Comparison of ENCODE assay signal across 1 cellular context in the genomic region with DNA sequence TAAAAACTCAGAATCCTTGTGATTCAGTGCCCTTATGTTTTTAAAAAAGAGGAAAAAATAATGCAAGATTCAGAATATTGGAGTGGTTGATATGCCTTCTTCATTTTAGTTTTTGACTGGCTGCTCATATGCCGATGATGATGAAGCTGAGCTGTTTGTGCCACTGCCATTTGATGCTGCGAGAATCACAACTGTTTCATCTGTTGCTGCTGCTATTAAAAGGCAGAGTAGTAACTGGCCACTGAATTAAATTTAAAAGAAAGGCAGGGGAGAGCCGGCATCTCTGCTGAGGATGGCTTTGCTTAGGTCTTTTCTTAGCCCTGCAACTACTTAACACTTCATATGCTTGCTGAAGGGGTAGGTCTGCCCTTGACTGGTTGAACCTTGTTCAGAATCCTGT.
TF ChIP-seq lines count a peak whose summit lies in the region.

No MANE protein-coding gene starts in this region.

TF ChIP-seq in HepG2, 621 proteins besides CTCF, POLR2A, EP300 and RAD21:
- TF ChIP-seq ZNF616 (CRISPR knock-in tag; IDR thresholded peaks at IDR 0.05; ENCODE audit: low read depth): no peak
- TF ChIP-seq, protein P1, sequence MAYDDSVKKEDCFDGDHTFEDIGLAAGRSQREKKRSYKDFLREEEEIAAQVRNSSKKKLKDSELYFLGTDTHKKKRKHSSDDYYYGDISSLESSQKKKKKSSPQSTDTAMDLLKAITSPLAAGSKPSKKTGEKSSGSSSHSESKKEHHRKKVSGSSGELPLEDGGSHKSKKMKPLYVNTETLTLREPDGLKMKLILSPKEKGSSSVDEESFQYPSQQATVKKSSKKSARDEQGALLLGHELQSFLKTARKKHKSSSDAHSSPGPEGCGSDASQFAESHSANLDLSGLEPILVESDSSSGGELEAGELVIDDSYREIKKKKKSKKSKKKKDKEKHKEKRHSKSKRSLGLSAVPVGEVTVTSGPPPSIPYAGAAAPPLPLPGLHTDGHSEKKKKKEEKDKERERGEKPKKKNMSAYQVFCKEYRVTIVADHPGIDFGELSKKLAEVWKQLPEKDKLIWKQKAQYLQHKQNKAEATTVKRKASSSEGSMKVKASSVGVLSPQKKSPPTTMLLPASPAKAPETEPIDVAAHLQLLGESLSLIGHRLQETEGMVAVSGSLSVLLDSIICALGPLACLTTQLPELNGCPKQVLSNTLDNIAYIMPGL (CRISPR knock-in tag; IDR thresholded peaks at IDR 0.05; ENCODE audit: borderline replicate concordance in 1 of 2, low read depth in 1 of 2): no peak
- TF ChIP-seq ZNF121 (CRISPR knock-in tag; IDR thresholded peaks at IDR 0.05): no peak
- TF ChIP-seq JARID2 (CRISPR knock-in tag; IDR thresholded peaks at IDR 0.05; ENCODE audit: insufficient replicate concordance): no peak
- TF ChIP-seq, protein P2, sequence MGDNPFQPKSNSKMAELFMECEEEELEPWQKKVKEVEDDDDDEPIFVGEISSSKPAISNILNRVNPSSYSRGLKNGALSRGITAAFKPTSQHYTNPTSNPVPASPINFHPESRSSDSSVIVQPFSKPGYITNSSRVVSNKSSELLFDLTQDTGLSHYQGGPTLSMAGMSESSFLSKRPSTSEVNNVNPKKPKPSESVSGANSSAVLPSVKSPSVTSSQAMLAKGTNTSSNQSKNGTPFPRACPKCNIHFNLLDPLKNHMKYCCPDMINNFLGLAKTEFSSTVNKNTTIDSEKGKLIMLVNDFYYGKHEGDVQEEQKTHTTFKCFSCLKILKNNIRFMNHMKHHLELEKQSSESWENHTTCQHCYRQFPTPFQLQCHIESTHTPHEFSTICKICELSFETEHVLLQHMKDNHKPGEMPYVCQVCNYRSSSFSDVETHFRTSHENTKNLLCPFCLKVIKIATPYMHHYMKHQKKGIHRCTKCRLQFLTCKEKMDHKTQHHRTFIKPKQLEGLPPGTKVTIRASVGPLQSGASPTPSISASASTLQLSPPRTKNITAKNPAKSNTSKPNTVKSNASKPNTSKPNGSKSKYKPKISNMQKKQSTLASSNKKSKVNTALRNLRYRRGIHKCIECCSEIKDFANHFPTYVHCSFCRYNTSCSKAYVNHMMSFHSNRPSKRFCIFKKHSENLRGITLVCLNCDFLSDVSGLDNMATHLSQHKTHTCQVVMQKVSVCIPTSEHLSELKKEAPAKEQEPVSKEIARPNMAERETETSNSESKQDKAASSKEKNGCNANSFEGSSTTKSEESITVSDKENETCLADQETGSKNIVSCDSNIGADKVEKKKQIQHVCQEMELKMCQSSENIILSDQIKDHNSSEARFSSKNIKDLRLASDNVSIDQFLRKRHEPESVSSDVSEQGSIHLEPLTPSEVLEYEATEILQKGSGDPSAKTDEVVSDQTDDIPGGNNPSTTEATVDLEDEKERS (CRISPR knock-in tag; IDR thresholded peaks at IDR 0.05): no peak
- TF ChIP-seq HMG20B (CRISPR knock-in tag; conservative IDR thresholded peaks at IDR 0.05): no peak
- no peak for TF ChIP-seq ZNF672 (CRISPR knock-in tag; IDR thresholded peaks at IDR 0.05)
- TF ChIP-seq ZNF703 (CRISPR knock-in tag; IDR thresholded peaks at IDR 0.05; ENCODE audit: borderline replicate concordance): no peak
- TF ChIP-seq LCORL (IDR thresholded peaks at IDR 0.05): no peak
- TF ChIP-seq LCORL (CRISPR knock-in tag; IDR thresholded peaks at IDR 0.05): no peak
- TF ChIP-seq ZSCAN21 (CRISPR knock-in tag; IDR thresholded peaks at IDR 0.05; ENCODE audit: borderline replicate concordance): no peak
- no peak for TF ChIP-seq ZNF768 (CRISPR knock-in tag; IDR thresholded peaks at IDR 0.05)
- TF ChIP-seq ZNF326 (CRISPR knock-in tag; IDR thresholded peaks at IDR 0.05; ENCODE audit: borderline replicate concordance): no peak
- TF ChIP-seq CENPT (CRISPR knock-in tag; IDR thresholded peaks at IDR 0.05; ENCODE audit: low read depth): no peak
- TF ChIP-seq MED13 (CRISPR knock-in tag; IDR thresholded peaks at IDR 0.05): no peak
- TF ChIP-seq, protein P3, sequence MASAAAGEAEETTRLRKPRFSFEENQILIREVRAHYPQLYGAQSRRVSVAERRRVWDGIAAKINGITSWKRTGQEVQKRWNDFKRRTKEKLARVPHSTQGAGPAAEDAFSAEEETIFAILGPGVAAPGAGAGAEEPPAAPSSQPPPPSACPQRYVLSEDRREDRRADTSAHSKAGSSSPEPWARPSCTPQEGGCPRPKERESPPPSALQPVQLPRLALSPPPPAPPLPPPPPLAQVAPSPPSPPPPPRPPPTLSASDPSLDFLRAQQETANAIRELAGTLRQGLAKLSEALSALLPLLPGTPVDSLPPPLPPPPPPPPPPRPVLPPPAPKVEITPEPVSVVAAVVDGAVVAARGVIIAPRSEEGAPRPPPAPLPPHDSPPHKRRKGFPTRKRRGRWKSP (CRISPR knock-in tag; IDR thresholded peaks at IDR 0.05): no peak
- TF ChIP-seq, protein P4, sequence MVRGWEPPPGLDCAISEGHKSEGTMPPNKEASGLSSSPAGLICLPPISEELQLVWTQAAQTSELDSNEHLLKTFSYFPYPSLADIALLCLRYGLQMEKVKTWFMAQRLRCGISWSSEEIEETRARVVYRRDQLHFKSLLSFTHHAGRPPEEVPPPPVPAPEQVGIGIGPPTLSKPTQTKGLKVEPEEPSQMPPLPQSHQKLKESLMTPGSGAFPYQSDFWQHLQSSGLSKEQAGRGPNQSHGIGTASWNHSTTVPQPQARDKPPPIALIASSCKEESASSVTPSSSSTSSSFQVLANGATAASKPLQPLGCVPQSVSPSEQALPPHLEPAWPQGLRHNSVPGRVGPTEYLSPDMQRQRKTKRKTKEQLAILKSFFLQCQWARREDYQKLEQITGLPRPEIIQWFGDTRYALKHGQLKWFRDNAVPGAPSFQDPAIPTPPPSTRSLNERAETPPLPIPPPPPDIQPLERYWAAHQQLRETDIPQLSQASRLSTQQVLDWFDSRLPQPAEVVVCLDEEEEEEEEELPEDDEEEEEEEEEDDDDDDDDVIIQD (CRISPR knock-in tag; IDR thresholded peaks at IDR 0.05; ENCODE audit: low read depth): no peak
